Comparison of ENCODE assay signal across 29 cellular contexts in genomic region chr17:4937553-4937952, GRCh38. TPM values are rescaled to one million over a fixed set of nuclear protein-coding genes. Genes with fewer than 3 reads are reported as not detected.
DNase-seq lines count a peak whose midpoint lies in the region; ATAC-seq and TF ChIP-seq lines count a peak whose summit lies in the region.
"Had no signal": no experiment of that assay in that cellular context is flagged by ENCODE, and none has a peak within 500 bp of the region (broad histone marks: within the 10 kb centered on the region; RNA-seq: fewer than 3 reads in every experiment).

No MANE protein-coding gene starts in this region.

- POLR2A ChIA-PET in OCI-LY7 (lab: Charles Lee), result no interaction called here

- no peaks in the 10 kb centered on the region for H3K9me2 ChIP-seq in OCI-LY7 (ENCODE audit: insufficient read depth, low read length)

- TF ChIP-seq POLR2A in gastrocnemius medialis (IDR thresholded peaks at IDR 0.05), result no peak

- peaks cover 60% of the 10 kb centered on the region for H3K36me3 Mint-ChIP-seq in T-helper 2 cell treated with Interferon-gamma antibody and Interleukin-4, amounts not matched to agents 5 μg/mL and 100 μg/mL, for 36 hours (ENCODE audit: low read depth)

- peaks cover 53% of the 10 kb centered on the region for H3K36me3 ChIP-seq in OCI-LY7 (ENCODE audit: insufficient read depth, low read length)
- H3K36me3 ChIP-seq in gastrocnemius medialis, result peaks cover 0 to 23% of the 10 kb centered on the region in 2 donors
- peaks cover 28% of the 10 kb centered on the region for H3K36me3 ChIP-seq in WERI-Rb-1
- H3K36me3 ChIP-seq: BE2C, ovary had no signal

- no peak for DNase-seq in T-helper 2 cell treated with Interferon-gamma antibody and Interleukin-4, amounts not matched to agents 5 μg/mL and 100 μg/mL, for 36 hours (ENCODE audit: low spot score)
- no peak for DNase-seq in T-helper 2 cell
- no peak for DNase-seq in OCI-LY7 (ENCODE audit: low spot score)
- DNase-seq in germinal center (ENCODE audit: low spot score), result peak; percentile 0
- no peak for DNase-seq in gastrocnemius medialis
- no peak for DNase-seq in NCI-H226
- no peak for DNase-seq in WERI-Rb-1
- DNase-seq: activated B cell treated with CpG ODN at 0.5 μM for 24 hours; activated naive CD4-positive, alpha-beta T cell; BE2C; DMS 273 treated with DMSO at 0.1 percent for 48 hours; GF-D8; left colon; NCI-H1417; NCI-H2171; NCI-H748 treated with DMSO at 0.1 percent for 48 hours; right lobe of liver; SIG-M5; stimulated activated naive CD4-positive, alpha-beta T cell; tibial artery had no signal

- peak overlapping the region; percentile 96 for H3K4me3 Mint-ChIP-seq in T-helper 2 cell treated with Interferon-gamma antibody and Interleukin-4, amounts not matched to agents 5 μg/mL and 100 μg/mL, for 36 hours

- H3K27me3 Mint-ChIP-seq in T-helper 2 cell treated with Interferon-gamma antibody and Interleukin-4, amounts not matched to agents 5 μg/mL and 100 μg/mL, for 36 hours (ENCODE audit: low read depth), result no peaks in the 10 kb centered on the region

- H3K4me2 ChIP-seq in OCI-LY7 (ENCODE audit: low read length), result no peak overlapping the region

- H3K4me3 ChIP-seq in OCI-LY7 (ENCODE audit: low read depth, low read length, poor library complexity, severe bottlenecking), result no peak overlapping the region
- no peak overlapping the region for H3K4me3 ChIP-seq in gastrocnemius medialis
- no peak overlapping the region for H3K4me3 ChIP-seq in WERI-Rb-1 (ENCODE audit: low read depth, low read length)
- H3K4me3 ChIP-seq: ascending aorta, GM12878, HAP-1, ovary, right lobe of liver, tibial artery had no signal

- H3K27ac Mint-ChIP-seq in T-helper 2 cell treated with Interferon-gamma antibody and Interleukin-4, amounts not matched to agents 5 μg/mL and 100 μg/mL, for 36 hours, result no peak overlapping the region
- H3K27ac Mint-ChIP-seq: activated B cell treated with CpG ODN at 0.5 μM for 24 hours had no signal

- peaks cover 36% of the 10 kb centered on the region for H3K79me2 ChIP-seq in OCI-LY7 (ENCODE audit: insufficient read depth, low read depth, low read length)

- intact Hi-C loops in OCI-LY7 (cut with micrococcal nuclease; ENCODE audit: unreplicated experiment), result no loop called here
- intact Hi-C loops in gastrocnemius medialis (cut with DNase I; ENCODE audit: low total_unique reads), result no loop called here

- TSS peak; percentile 23 for BruUV-seq in OCI-LY7 (replicated peaks; lab: Mats Ljungman, UMichigan)

- TF ChIP-seq CTCF in OCI-LY7 (conservative IDR thresholded peaks at IDR 0.05; ENCODE audit: low read length) (no peak), gastrocnemius medialis (IDR thresholded peaks at IDR 0.05 in 4 of 5, conservative IDR thresholded peaks at IDR 0.05 in 1 of 5) (no peak), WERI-Rb-1 (IDR thresholded peaks at IDR 0.05; ENCODE audit: low read depth, low read length) (no peak)

- H3K4me1 ChIP-seq in OCI-LY7 (ENCODE audit: insufficient read depth, low read length, poor library complexity, severe bottlenecking), result peaks cover 28% of the 10 kb centered on the region
- peaks cover 46 to 53% of the 10 kb centered on the region in 2 donors for H3K4me1 ChIP-seq in gastrocnemius medialis
- H3K4me1 ChIP-seq: BE2C had no signal

- ATAC-seq in gastrocnemius medialis, result no peak
- no peak for ATAC-seq in HG03457 (IDR thresholded peaks at IDR 0.05; ENCODE audit: unreplicated experiment)
- ATAC-seq: GM12878, left colon, right lobe of liver had no signal

- H3K4me1 Mint-ChIP-seq in T-helper 2 cell treated with Interferon-gamma antibody and Interleukin-4, amounts not matched to agents 5 μg/mL and 100 μg/mL, for 36 hours (ENCODE audit: low read depth), result peaks cover 42% of the 10 kb centered on the region

- H3K9me3 ChIP-seq in OCI-LY7 (ENCODE audit: low read length) (no peaks in the 10 kb centered on the region), gastrocnemius medialis (no peaks in the 10 kb centered on the region), WERI-Rb-1 (ENCODE audit: severe bottlenecking) (no peaks in the 10 kb centered on the region)
- H3K9me3 ChIP-seq: ascending aorta, BE2C, HAP-1, ovary, right lobe of liver, tibial artery had no signal

- no peak overlapping the region for H3K27ac ChIP-seq in OCI-LY7 (ENCODE audit: low read depth, low read length, poor library complexity, severe bottlenecking)
- H3K27ac ChIP-seq in gastrocnemius medialis, result peak overlapping the region; percentile 94 to 97 (median 94)
- no peak overlapping the region for H3K27ac ChIP-seq in WERI-Rb-1
- H3K27ac ChIP-seq: 22Rv1, ovary, right lobe of liver had no signal

- in situ Hi-C loops in gastrocnemius medialis (cut with MboI; ENCODE audit: low sequenced_read_pairs in 4 of 4), result loop anchor here in 1 of 4 donors (5.0 kb wide), 1 partner anchor 45 kb away; no protein-coding TSS in a partner anchor

- H3K27me3 ChIP-seq in gastrocnemius medialis, result no peaks in the 10 kb centered on the region
- H3K27me3 ChIP-seq in WERI-Rb-1 (ENCODE audit: insufficient read depth, low read depth, severe bottlenecking), result no peaks in the 10 kb centered on the region
- H3K27me3 ChIP-seq: ascending aorta, BE2C, ovary, right lobe of liver, tibial artery had no signal

- H2AFZ ChIP-seq in OCI-LY7 (ENCODE audit: low read length), result no peak overlapping the region

- H3K9me3 Mint-ChIP-seq in T-helper 2 cell treated with Interferon-gamma antibody and Interleukin-4, amounts not matched to agents 5 μg/mL and 100 μg/mL, for 36 hours, result no peaks in the 10 kb centered on the region
- H3K9me3 Mint-ChIP-seq: activated B cell treated with CpG ODN at 0.5 μM for 24 hours; T-helper 1 cell treated with Interleukin-12 subunit alpha and Interleukin-12 subunit beta and Interleukin-4 antibody, amounts not matched to agents 30 μg/mL and 1 μg/mL, for 36 hours had no signal

- CTCF ChIA-PET in OCI-LY7 (lab: Charles Lee; ENCODE audit: unreplicated experiment), result no interaction called here

- H4K20me1 ChIP-seq in OCI-LY7 (ENCODE audit: insufficient read depth, low read length), result no peaks in the 10 kb centered on the region

RNA-seq across cellular contexts. Expression of gene SLC25A11, which starts 2.3 kb away (rescaled TPM):
- total RNA-seq in OCI-LY7 (2014; rRNA removed; shearing (Covaris generic)), result 59.6 and 80.6 TPM in 2 replicates
- total RNA-seq in OCI-LY7 (2022), result 66.8 and 68.2 TPM in 2 replicates
- total RNA-seq in gastrocnemius medialis, result 100 to 1,000 TPM in 2 of 4 donors, 10 to 100 TPM in 2; 52.6 to 106 (median 81.7) TPM

RNA-seq across cellular contexts. Expression of gene RNF167, which starts 2.5 kb away (rescaled TPM):
- 31.4 and 46.5 TPM in 2 replicates for total RNA-seq in OCI-LY7 (2014; rRNA removed; shearing (Covaris generic))
- 120 and 124 TPM in 2 replicates for total RNA-seq in OCI-LY7 (2022)
- total RNA-seq in gastrocnemius medialis, result 10 to 100 TPM; 51.2 to 99.5 (median 75.2) TPM

RNA-seq across cellular contexts. Expression of gene GP1BA, which starts 5.5 kb away (rescaled TPM):
- total RNA-seq in OCI-LY7 (2014; rRNA removed; shearing (Covaris generic)), result not detected in 2 replicates
- total RNA-seq in OCI-LY7 (2022) (not detected in 2 replicates), gastrocnemius medialis (not detected)
- total RNA-seq: activated B cell treated with CpG ODN at 0.5 μM for 24 hours, ascending aorta, chondrocyte, fibroblast of lung, left colon had no signal

RNA-seq across cellular contexts. Expression of gene PFN1, which starts 10.8 kb away (rescaled TPM):
- total RNA-seq in OCI-LY7 (2014; rRNA removed; shearing (Covaris generic)), result 1,053 and 1,272 TPM in 2 replicates
- total RNA-seq in OCI-LY7 (2022) (950 and 1,053 TPM in 2 replicates), gastrocnemius medialis (100 to 1,000 TPM; 304 to 750 (median 599) TPM)

RNA-seq across cellular contexts. Expression of gene ENO3, which starts 13.4 kb away (rescaled TPM):
- total RNA-seq in OCI-LY7 (2014; rRNA removed; shearing (Covaris generic)), result 14.6 and 24.6 TPM in 2 replicates
- total RNA-seq in OCI-LY7 (2022), result 79.4 and 80.4 TPM in 2 replicates
- 1,000 to 10,000 TPM; 1,434 to 5,473 (median 3,204) TPM for total RNA-seq in gastrocnemius medialis
- total RNA-seq: ascending aorta had no signal

Comparison
In these comparisons a context has a peak if more than half of its experiments do, and no peak if none do; other contexts are left out.
1. H3K27ac ChIP-seq: peak in gastrocnemius medialis (4 of 4); none in OCI-LY7 (single experiment) and WERI-Rb-1 (single experiment).